Comparison of ENCODE assay signal across 14 cellular contexts in the genomic region with DNA sequence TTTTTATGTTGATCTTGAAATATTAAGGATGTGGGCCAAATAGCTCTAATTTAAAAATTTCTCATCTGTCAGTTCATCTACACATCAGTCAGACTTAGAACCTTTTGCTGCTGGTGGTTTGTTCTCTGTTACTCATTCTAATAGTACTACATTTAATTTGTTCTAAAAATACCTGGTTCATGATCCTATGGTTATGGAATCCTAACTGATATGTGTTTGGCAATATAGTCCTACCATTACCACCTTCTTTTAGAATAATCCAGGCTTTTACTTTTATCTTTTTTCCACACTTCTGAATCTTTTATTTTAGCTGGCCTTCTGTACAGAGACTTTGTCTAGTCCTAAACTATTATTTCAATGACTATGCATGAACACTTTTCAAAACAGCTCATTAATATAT.
DNase-seq lines count a peak whose midpoint lies in the region; ATAC-seq, FAIRE-seq and TF ChIP-seq lines count a peak whose summit lies in the region.
"Had no signal": no experiment of that assay in that cellular context is flagged by ENCODE, and none has a peak within 500 bp of the region (broad histone marks: within the 10 kb centered on the region; RNA-seq: fewer than 3 reads in every experiment).

No MANE protein-coding gene starts in this region.

- no peak for DNase-seq in stimulated activated naive CD8-positive, alpha-beta T cell treated with anti-CD3 and anti-CD28 coated beads, Interleukin-15, Interleukin-2, amounts not matched to agents 100 U/mL and 50 U/mL, for 24 hours
- DNase-seq in astrocyte (ENCODE audit: low read depth): peak; percentile 15
- no peak for DNase-seq in mesothelial cell of epicardium (ENCODE audit: low spot score in 2 of 2, unreplicated experiment in 2 of 2)
- no peak for DNase-seq in effector CD4-positive, alpha-beta T cell
- DNase-seq in Kasumi-1 (lab: John Stamatoyannopoulos, UW): no peak
- DNase-seq: ACHN; CD4-positive, CD25-positive, alpha-beta regulatory T cell; DMS 273 treated with DMSO at 0.1 percent for 48 hours; H7 had no signal

- H2AFZ ChIP-seq in astrocyte (ENCODE audit: low read depth, low read length): no peak overlapping the region
- H2AFZ ChIP-seq: GM23338 had no signal

- no peak overlapping the region for H3K4me3 ChIP-seq in astrocyte (ENCODE audit: insufficient read depth, low read depth, low read length)
- H3K4me3 ChIP-seq: BLaER1 treated with 17β-estradiol and CSF1 and Interleukin-3, amounts not matched to agents 10 nM and 100 nM; GM23338 had no signal

- H3K4me1 ChIP-seq in astrocyte (ENCODE audit: insufficient read depth, low read length): no peaks in the 10 kb centered on the region
- H3K4me1 ChIP-seq: BLaER1 treated with 17β-estradiol and CSF1 and Interleukin-3, amounts not matched to agents 10 nM and 100 nM had no signal

- H3K4me1 Mint-ChIP-seq in stimulated activated naive CD8-positive, alpha-beta T cell treated with anti-CD3 and anti-CD28 coated beads, Interleukin-15, Interleukin-2, amounts not matched to agents 100 ng/mL and 50 ng/mL, for 24 hours (ENCODE audit: low read depth): no peaks in the 10 kb centered on the region
- H3K4me1 Mint-ChIP-seq in astrocyte (ENCODE audit: low read depth, unreplicated experiment) (peaks cover 12% of the 10 kb centered on the region), mesothelial cell of epicardium (peaks cover 1% of the 10 kb centered on the region)

- no peaks in the 10 kb centered on the region for H3K27me3 Mint-ChIP-seq in stimulated activated naive CD8-positive, alpha-beta T cell treated with anti-CD3 and anti-CD28 coated beads, Interleukin-15, Interleukin-2, amounts not matched to agents 100 ng/mL and 50 ng/mL, for 24 hours
- H3K27me3 Mint-ChIP-seq in astrocyte (ENCODE audit: low read depth, unreplicated experiment) (no peaks in the 10 kb centered on the region), mesothelial cell of epicardium (ENCODE audit: low read depth) (no peaks in the 10 kb centered on the region)
- H3K27me3 Mint-ChIP-seq: CD4-positive, CD25-positive, alpha-beta regulatory T cell had no signal

- no peak overlapping the region for H3K27ac ChIP-seq in astrocyte (ENCODE audit: low read depth, low read length)
- H3K27ac ChIP-seq: BLaER1 treated with 17β-estradiol and CSF1 and Interleukin-3, amounts not matched to agents 10 nM and 100 nM had no signal

- no peak overlapping the region for H3K4me2 ChIP-seq in astrocyte (ENCODE audit: low read length)
- H3K4me2 ChIP-seq: BLaER1 treated with 17β-estradiol and CSF1 and Interleukin-3, amounts not matched to agents 10 nM and 100 nM; GM23338 had no signal

- H4K20me1 ChIP-seq in astrocyte (ENCODE audit: insufficient read depth, low read length): no peaks in the 10 kb centered on the region
- H4K20me1 ChIP-seq: BLaER1 treated with 17β-estradiol and CSF1 and Interleukin-3, amounts not matched to agents 10 nM and 100 nM had no signal

- no peak for ATAC-seq in stimulated activated naive CD8-positive, alpha-beta T cell treated with anti-CD3 and anti-CD28 coated beads, Interleukin-15, Interleukin-2, amounts not matched to agents 100 U/mL and 50 U/mL, for 24 hours
- no peak for ATAC-seq in HG02840 (IDR thresholded peaks at IDR 0.05; ENCODE audit: low FRiP score, unreplicated experiment)
- ATAC-seq: GM23338 had no signal

- no peaks in the 10 kb centered on the region for H3K27me3 ChIP-seq in astrocyte (ENCODE audit: insufficient read depth, low read length)
- H3K27me3 ChIP-seq: BLaER1 treated with 17β-estradiol and CSF1 and Interleukin-3, amounts not matched to agents 10 nM and 100 nM had no signal

- FAIRE-seq in astrocyte (lab: Jason Lieb, UNC): no peak
- FAIRE-seq: GM12891 had no signal

- H3K9me3 Mint-ChIP-seq in stimulated activated naive CD8-positive, alpha-beta T cell treated with anti-CD3 and anti-CD28 coated beads, Interleukin-15, Interleukin-2, amounts not matched to agents 100 ng/mL and 50 ng/mL, for 24 hours: no peaks in the 10 kb centered on the region
- H3K9me3 Mint-ChIP-seq in astrocyte (ENCODE audit: unreplicated experiment) (no peaks in the 10 kb centered on the region), mesothelial cell of epicardium (no peaks in the 10 kb centered on the region)
- H3K9me3 Mint-ChIP-seq: GM23338 had no signal

- no peaks in the 10 kb centered on the region for H3K79me2 ChIP-seq in astrocyte (ENCODE audit: insufficient read depth, low read length)

- H3K36me3 Mint-ChIP-seq in stimulated activated naive CD8-positive, alpha-beta T cell treated with anti-CD3 and anti-CD28 coated beads, Interleukin-15, Interleukin-2, amounts not matched to agents 100 ng/mL and 50 ng/mL, for 24 hours (ENCODE audit: low read depth): peaks cover 79% of the 10 kb centered on the region
- H3K36me3 Mint-ChIP-seq in astrocyte (ENCODE audit: low read depth, unreplicated experiment) (peaks cover 13% of the 10 kb centered on the region), mesothelial cell of epicardium (peaks cover 77% of the 10 kb centered on the region)

- no peak overlapping the region for H3K9ac ChIP-seq in astrocyte (ENCODE audit: low read length)
- H3K9ac ChIP-seq: BLaER1 treated with 17β-estradiol and CSF1 and Interleukin-3, amounts not matched to agents 10 nM and 100 nM had no signal

- peak overlapping the region; percentile 38 for H3K27ac Mint-ChIP-seq in stimulated activated naive CD8-positive, alpha-beta T cell treated with anti-CD3 and anti-CD28 coated beads, Interleukin-15, Interleukin-2, amounts not matched to agents 100 ng/mL and 50 ng/mL, for 24 hours
- H3K27ac Mint-ChIP-seq in astrocyte (ENCODE audit: unreplicated experiment): peak overlapping the region; percentile 28
- peak overlapping the region; percentile 34 for H3K27ac Mint-ChIP-seq in mesothelial cell of epicardium
- H3K27ac Mint-ChIP-seq: CD4-positive, CD25-positive, alpha-beta regulatory T cell; GM23338 had no signal

- TF ChIP-seq CTCF in astrocyte (IDR thresholded peaks at IDR 0.05; ENCODE audit: insufficient read depth, low read depth, low read length) (no peak), mesothelial cell of epicardium (IDR thresholded peaks at IDR 0.05; ENCODE audit: unreplicated experiment) (no peak)

- no peaks in the 10 kb centered on the region for H3K9me3 ChIP-seq in astrocyte (ENCODE audit: insufficient read depth, low read depth, low read length)

- no peak overlapping the region for H3K4me3 Mint-ChIP-seq in stimulated activated naive CD8-positive, alpha-beta T cell treated with anti-CD3 and anti-CD28 coated beads, Interleukin-15, Interleukin-2, amounts not matched to agents 100 ng/mL and 50 ng/mL, for 24 hours
- H3K4me3 Mint-ChIP-seq in astrocyte (ENCODE audit: unreplicated experiment) (no peak overlapping the region), mesothelial cell of epicardium (no peak overlapping the region)
- H3K4me3 Mint-ChIP-seq: CD4-positive, CD25-positive, alpha-beta regulatory T cell; GM23338 had no signal

- H3K36me3 ChIP-seq in astrocyte (ENCODE audit: insufficient read depth, low read length): peaks cover 28% of the 10 kb centered on the region
